In the genomic region with DNA sequence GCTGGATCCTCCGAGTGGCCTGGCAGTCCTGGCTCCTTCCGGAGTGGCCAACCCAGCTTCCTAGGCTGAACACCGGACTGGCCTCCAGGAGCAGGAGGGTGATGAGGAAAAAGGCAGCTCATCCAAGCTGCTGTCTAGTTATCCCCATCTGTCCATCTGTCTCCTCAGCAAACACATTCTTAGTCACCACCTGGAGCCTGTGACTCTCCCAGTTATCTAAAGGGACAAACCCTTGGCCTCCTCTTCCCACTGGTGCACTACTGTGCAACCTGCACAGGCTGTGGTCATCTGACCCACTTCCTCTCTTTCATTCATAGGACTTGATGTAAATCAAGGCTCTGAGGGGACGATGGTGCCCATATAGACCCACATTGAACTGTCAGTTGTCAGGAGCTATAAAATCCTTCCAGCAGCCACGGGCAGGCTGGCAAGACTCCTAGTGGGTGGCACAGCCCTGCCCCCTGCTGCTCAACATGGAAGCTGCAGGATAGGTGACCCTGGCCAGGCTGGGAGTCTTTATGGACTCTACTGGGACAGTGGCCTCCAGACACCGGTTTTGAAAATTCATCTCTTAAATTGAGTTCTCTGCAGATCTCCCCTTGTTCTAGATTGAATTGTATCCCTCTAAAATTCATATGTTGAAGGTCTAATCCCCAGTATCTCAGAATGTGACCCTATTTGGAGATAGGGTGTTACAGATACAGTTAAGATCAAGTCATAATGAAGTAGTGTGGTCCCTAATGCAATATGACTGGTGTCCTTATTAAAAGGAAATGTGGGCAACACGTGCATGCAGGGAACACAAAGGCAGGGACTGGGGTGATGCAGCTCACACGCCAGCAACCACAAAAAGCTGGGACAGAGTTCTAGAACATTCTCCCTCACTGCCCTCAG, we compare ENCODE assay signal across 1 cellular context.
TF ChIP-seq lines count a peak whose summit lies in the region.

No MANE protein-coding gene starts in this region.

TF ChIP-seq in H1, 55 proteins besides CTCF, POLR2A, EP300 and RAD21:
- TF ChIP-seq HDAC2 (IDR thresholded peaks at IDR 0.05; ENCODE audit: borderline replicate concordance in 1 of 2, low read depth in 2 of 2, low read length in 2 of 2) (no peak), MAFK (IDR thresholded peaks at IDR 0.05; ENCODE audit: low read depth, low read length) (no peak), TCF12 (IDR thresholded peaks at IDR 0.05; ENCODE audit: low read depth, low read length) (no peak), CREB1 (IDR thresholded peaks at IDR 0.05) (no peak), TAF7 (optimal IDR thresholded peaks at IDR 0.05; ENCODE audit: borderline replicate concordance, low read depth, low read length) (no peak), CEBPB (IDR thresholded peaks at IDR 0.05; ENCODE audit: low read depth, low read length) (no peak), SIX5 (IDR thresholded peaks at IDR 0.05; ENCODE audit: low read depth, low read length) (no peak), TBP (IDR thresholded peaks at IDR 0.05; ENCODE audit: low read depth, low read length) (no peak), BCL11A (IDR thresholded peaks at IDR 0.05; ENCODE audit: low read depth in 2 of 2, low read length in 2 of 2) (no peak), CBX8 (IDR thresholded peaks at IDR 0.05; ENCODE audit: borderline replicate concordance, low read depth, low read length) (no peak), BACH1 (IDR thresholded peaks at IDR 0.05; ENCODE audit: low read length) (no peak)
- TF ChIP-seq, protein P1, sequence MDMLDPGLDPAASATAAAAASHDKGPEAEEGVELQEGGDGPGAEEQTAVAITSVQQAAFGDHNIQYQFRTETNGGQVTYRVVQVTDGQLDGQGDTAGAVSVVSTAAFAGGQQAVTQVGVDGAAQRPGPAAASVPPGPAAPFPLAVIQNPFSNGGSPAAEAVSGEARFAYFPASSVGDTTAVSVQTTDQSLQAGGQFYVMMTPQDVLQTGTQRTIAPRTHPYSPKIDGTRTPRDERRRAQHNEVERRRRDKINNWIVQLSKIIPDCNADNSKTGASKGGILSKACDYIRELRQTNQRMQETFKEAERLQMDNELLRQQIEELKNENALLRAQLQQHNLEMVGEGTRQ (IDR thresholded peaks at IDR 0.05; ENCODE audit: low read length), result no peak
